Comparison of ENCODE assay signal across 25 cellular contexts in genomic region chr16:19963306-19963705, GRCh38.
DNase-seq lines count a peak whose midpoint lies in the region; ATAC-seq lines count a peak whose summit lies in the region.
"Had no signal": no experiment of that assay in that cellular context is flagged by ENCODE, and none has a peak within 500 bp of the region (broad histone marks: within the 10 kb centered on the region; RNA-seq: fewer than 3 reads in every experiment).

No MANE protein-coding gene starts in this region.

- no peak overlapping the region for H3K4me3 ChIP-seq in MG63
- H3K4me3 ChIP-seq: esophagus squamous epithelium, gastrocnemius medialis, right lobe of liver, thyroid gland had no signal

- H3K27ac Mint-ChIP-seq in activated naive CD8-positive, alpha-beta T cell treated with anti-CD3 and anti-CD28 coated beads for 36 hours: no peak overlapping the region
- no peak overlapping the region for H3K27ac Mint-ChIP-seq in activated T-helper 17 cell treated with anti-CD3 and anti-CD28 coated beads, Interleukin-2, amount 50 U/mL, for 72 hours
- H3K27ac Mint-ChIP-seq: HFFc6, IgD-negative memory B cell, natural killer cell had no signal

- peak; percentile 71 to 90 for ATAC-seq in left cardiac atrium
- peak; percentile 71 for ATAC-seq in sciatic nerve
- no peak for ATAC-seq in activated T-helper 17 cell treated with anti-CD3 and anti-CD28 coated beads, Interleukin-2, amount 50 U/mL, for 72 hours (replicated peaks)
- no peak for ATAC-seq in GM18909 (IDR thresholded peaks at IDR 0.05; ENCODE audit: poor library complexity, unreplicated experiment)
- ATAC-seq: gastrocnemius medialis, natural killer cell, right lobe of liver had no signal

- H3K9me3 ChIP-seq in MG63: no peaks in the 10 kb centered on the region
- H3K9me3 ChIP-seq: esophagus squamous epithelium, gastrocnemius medialis, right lobe of liver, thyroid gland had no signal

- intact Hi-C loops in left cardiac atrium (cut with DNase I): no loop called here
- intact Hi-C loops in sciatic nerve (cut with DNase I): no loop called here

- H3K27me3 ChIP-seq in MG63: peaks cover 32% of the 10 kb centered on the region
- H3K27me3 ChIP-seq: gastrocnemius medialis, right lobe of liver, thyroid gland had no signal

- peaks cover 7% of the 10 kb centered on the region for H3K27me3 Mint-ChIP-seq in activated naive CD8-positive, alpha-beta T cell treated with anti-CD3 and anti-CD28 coated beads for 36 hours
- H3K27me3 Mint-ChIP-seq in activated T-helper 17 cell treated with anti-CD3 and anti-CD28 coated beads, Interleukin-2, amount 50 U/mL, for 72 hours: peaks cover 10% of the 10 kb centered on the region

- in situ Hi-C loops in ACHN (cut with HindIII; ENCODE audit: low pct_ligation_motif_present, low pct_unique_long_range_greater_than_20kb, low sequenced_read_pairs): no loop called here

- H3K9me3 Mint-ChIP-seq in activated naive CD8-positive, alpha-beta T cell treated with anti-CD3 and anti-CD28 coated beads for 36 hours: no peaks in the 10 kb centered on the region
- H3K9me3 Mint-ChIP-seq in activated T-helper 17 cell treated with anti-CD3 and anti-CD28 coated beads, Interleukin-2, amount 50 U/mL, for 72 hours: no peaks in the 10 kb centered on the region
- H3K9me3 Mint-ChIP-seq: brain, natural killer cell had no signal

- H3K4me1 Mint-ChIP-seq in activated naive CD8-positive, alpha-beta T cell treated with anti-CD3 and anti-CD28 coated beads for 36 hours: no peaks in the 10 kb centered on the region
- H3K4me1 Mint-ChIP-seq in activated T-helper 17 cell treated with anti-CD3 and anti-CD28 coated beads, Interleukin-2, amount 50 U/mL, for 72 hours: no peaks in the 10 kb centered on the region
- H3K4me1 Mint-ChIP-seq: brain, IgD-negative memory B cell, natural killer cell had no signal

- H3K36me3 Mint-ChIP-seq in activated naive CD8-positive, alpha-beta T cell treated with anti-CD3 and anti-CD28 coated beads for 36 hours: no peaks in the 10 kb centered on the region
- H3K36me3 Mint-ChIP-seq in activated T-helper 17 cell treated with anti-CD3 and anti-CD28 coated beads, Interleukin-2, amount 50 U/mL, for 72 hours (ENCODE audit: low read depth): no peaks in the 10 kb centered on the region
- H3K36me3 Mint-ChIP-seq: brain, natural killer cell had no signal

- H3K36me3 ChIP-seq in MG63: no peaks in the 10 kb centered on the region
- H3K36me3 ChIP-seq: esophagus squamous epithelium, gastrocnemius medialis, right lobe of liver, thyroid gland had no signal

- no peak overlapping the region for H3K4me3 Mint-ChIP-seq in activated naive CD8-positive, alpha-beta T cell treated with anti-CD3 and anti-CD28 coated beads for 36 hours
- H3K4me3 Mint-ChIP-seq in activated T-helper 17 cell treated with anti-CD3 and anti-CD28 coated beads, Interleukin-2, amount 50 U/mL, for 72 hours: no peak overlapping the region
- H3K4me3 Mint-ChIP-seq: brain, HFFc6, IgD-negative memory B cell, natural killer cell had no signal

- peak; percentile 75 for DNase-seq in MG63
- DNase-seq in NCI-H446 treated with DMSO at 0.1 percent for 48 hours (lab: John Stamatoyannopoulos, UW): peak; percentile 85
- peak; percentile 77 for DNase-seq in left cardiac atrium
- DNase-seq in sciatic nerve (ENCODE audit: low spot score): no peak
- no peak for DNase-seq in activated naive CD8-positive, alpha-beta T cell treated with anti-CD3 and anti-CD28 coated beads for 36 hours
- DNase-seq in ACHN: no peak
- DNase-seq: activated CD8-positive, alpha-beta memory T cell treated with anti-CD3 and anti-CD28 coated beads, Interleukin-2, amount 50 U/mL, for 48 hours; activated effector memory CD4-positive, alpha-beta T cell treated with Interleukin-2 at 50 U/mL for 16 hours; effector CD8-positive, alpha-beta T cell; esophagus squamous epithelium; gastrocnemius medialis; HFFc6; natural killer cell; NCI-H146; NCI-H774; OCI-M1; right lobe of liver; stimulated activated naive CD4-positive, alpha-beta T cell treated with Interleukin-2 at 50 U/mL for 16 hours; SW 1271; T1000; thyroid gland had no signal

Comparison
In these comparisons a context has a peak if more than half of its experiments do, and no peak if none do; other contexts are left out.
1. DNase-seq: peak in MG63 (single experiment), NCI-H446 treated with DMSO at 0.1 percent for 48 hours (single experiment) and left cardiac atrium (single experiment); none in sciatic nerve (single experiment), activated naive CD8-positive, alpha-beta T cell treated with anti-CD3 and anti-CD28 coated beads for 36 hours (single experiment) and ACHN (single experiment).
2. ATAC-seq: peak in left cardiac atrium (2 of 2) and sciatic nerve (single experiment); none in activated T-helper 17 cell treated with anti-CD3 and anti-CD28 coated beads, Interleukin-2, amount 50 U/mL, for 72 hours (single experiment) and GM18909 (single experiment).